10 cellular contexts compared by ENCODE assay signal in the genomic region with DNA sequence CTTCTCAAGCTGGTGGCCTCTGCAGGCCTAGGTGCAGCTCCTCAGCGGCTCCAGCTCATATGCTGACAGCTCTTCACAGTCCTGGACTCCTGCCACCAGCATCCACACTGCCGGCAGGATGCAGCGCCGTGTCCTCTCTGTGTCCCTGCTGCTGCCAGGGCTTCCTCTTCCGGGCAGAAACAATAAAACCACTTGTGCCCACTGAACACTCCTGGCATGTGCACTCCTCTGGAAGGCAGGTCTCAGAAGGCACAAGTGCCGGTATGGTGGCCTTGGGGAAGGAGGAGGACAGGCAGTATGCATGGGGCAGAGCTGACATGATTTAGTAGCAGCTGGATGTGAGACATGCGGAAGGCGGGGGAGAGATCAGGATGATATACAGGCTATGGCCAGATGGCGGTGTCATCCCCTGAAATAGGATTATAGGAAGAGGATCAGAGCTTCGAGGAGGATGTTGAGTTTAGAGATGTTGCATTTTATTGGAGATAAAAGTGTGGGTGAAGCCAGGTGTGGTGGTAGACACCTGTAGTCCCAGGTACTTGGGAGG. TPM values are rescaled to one million over a fixed set of nuclear protein-coding genes. Genes with fewer than 3 reads are reported as not detected.
DNase-seq lines count a peak whose midpoint lies in the region; ATAC-seq lines count a peak whose summit lies in the region.
"Had no signal": no experiment of that assay in that cellular context is flagged by ENCODE, and none has a peak within 500 bp of the region (broad histone marks: within the 10 kb centered on the region; RNA-seq: fewer than 3 reads in every experiment).

No MANE protein-coding gene starts in this region.

- H3K36me3 Mint-ChIP-seq in activated CD4-positive, alpha-beta T cell treated with anti-CD3 and anti-CD28 coated beads for 36 hours (ENCODE audit: low read depth) = no peaks in the 10 kb centered on the region
- H3K36me3 Mint-ChIP-seq in stimulated activated memory B cell treated with anti-CD40 and anti-IgM and Interleukin-4, amounts not matched to agents 10 μg/mL and 1 μg/mL and 100 μg/mL, for 72 hours = peaks cover 6% of the 10 kb centered on the region
- H3K36me3 Mint-ChIP-seq: CD4-positive, alpha-beta memory T cell had no signal

- CTCF ChIA-PET in activated CD4-positive, alpha-beta T cell treated with anti-CD3 and anti-CD28 coated beads for 36 hours (lab: Charles Lee) = interaction anchor here (0.6 to 2.4 kb wide), 8 partner anchors 9 to 272 kb away, joined by 3 to 13 read pairs (median 3); partner anchors contain the start of gene HDDC3

- no peaks in the 10 kb centered on the region for H3K4me1 ChIP-seq in aorta (ENCODE audit: control insufficient read depth in 1 of 2, insufficient read depth in 2 of 2, low read length in 2 of 2)
- H3K4me1 ChIP-seq: prostate gland had no signal

- H3K27me3 ChIP-seq in aorta (ENCODE audit: control insufficient read depth in 1 of 2, insufficient read depth in 2 of 2, low read length in 1 of 2) = no peaks in the 10 kb centered on the region

- no peak overlapping the region for H3K4me3 Mint-ChIP-seq in activated CD4-positive, alpha-beta T cell treated with anti-CD3 and anti-CD28 coated beads for 36 hours
- H3K4me3 Mint-ChIP-seq in stimulated activated memory B cell treated with anti-CD40 and anti-IgM and Interleukin-4, amounts not matched to agents 10 μg/mL and 1 μg/mL and 100 μg/mL, for 72 hours = no peak overlapping the region

- H3K27me3 Mint-ChIP-seq in activated CD4-positive, alpha-beta T cell treated with anti-CD3 and anti-CD28 coated beads for 36 hours = no peaks in the 10 kb centered on the region
- H3K27me3 Mint-ChIP-seq in stimulated activated memory B cell treated with anti-CD40 and anti-IgM and Interleukin-4, amounts not matched to agents 10 μg/mL and 1 μg/mL and 100 μg/mL, for 72 hours = no peaks in the 10 kb centered on the region
- H3K27me3 Mint-ChIP-seq: CD4-positive, alpha-beta memory T cell had no signal

- peak; percentile 9 for ATAC-seq in activated CD4-positive, alpha-beta T cell treated with anti-CD3 and anti-CD28 coated beads for 36 hours
- no peak for ATAC-seq in stimulated activated memory B cell treated with anti-CD40 and anti-IgM and Interleukin-4, amounts not matched to agents 10 μg/mL and 1 μg/mL and 100 μg/mL, for 72 hours
- ATAC-seq in aorta (ENCODE audit: low FRiP score) (no peak), HG03196 (IDR thresholded peaks at IDR 0.05; ENCODE audit: unreplicated experiment) (no peak)

- H3K27ac Mint-ChIP-seq in activated CD4-positive, alpha-beta T cell treated with anti-CD3 and anti-CD28 coated beads for 36 hours = no peak overlapping the region
- H3K27ac Mint-ChIP-seq in stimulated activated memory B cell treated with anti-CD40 and anti-IgM and Interleukin-4, amounts not matched to agents 10 μg/mL and 1 μg/mL and 100 μg/mL, for 72 hours = peak overlapping the region; percentile 89

- no peaks in the 10 kb centered on the region for H3K4me1 Mint-ChIP-seq in activated CD4-positive, alpha-beta T cell treated with anti-CD3 and anti-CD28 coated beads for 36 hours
- peaks cover 40% of the 10 kb centered on the region for H3K4me1 Mint-ChIP-seq in stimulated activated memory B cell treated with anti-CD40 and anti-IgM and Interleukin-4, amounts not matched to agents 10 μg/mL and 1 μg/mL and 100 μg/mL, for 72 hours

- POLR2A ChIA-PET in activated CD4-positive, alpha-beta T cell treated with anti-CD3 and anti-CD28 coated beads for 36 hours (lab: Charles Lee) = interaction anchor here (0.6 kb wide), 1 partner anchor 63 kb away, joined by 3 read pairs; no protein-coding TSS in a partner anchor

- no peaks in the 10 kb centered on the region for H3K9me3 Mint-ChIP-seq in activated CD4-positive, alpha-beta T cell treated with anti-CD3 and anti-CD28 coated beads for 36 hours (ENCODE audit: low read depth)
- no peaks in the 10 kb centered on the region for H3K9me3 Mint-ChIP-seq in stimulated activated memory B cell treated with anti-CD40 and anti-IgM and Interleukin-4, amounts not matched to agents 10 μg/mL and 1 μg/mL and 100 μg/mL, for 72 hours

- H3K36me3 ChIP-seq in aorta (ENCODE audit: control insufficient read depth in 1 of 2, insufficient read depth in 2 of 2, low read length in 1 of 2) = peaks cover 0 to 7% of the 10 kb centered on the region in 2 donors

- intact Hi-C loops in activated CD4-positive, alpha-beta T cell treated with anti-CD3 and anti-CD28 coated beads for 36 hours (cut with DNase I, micrococcal nuclease) = no loop called here
- intact Hi-C loops in aorta (cut with DNase I) = no loop called here

- no peak overlapping the region for H3K4me3 ChIP-seq in aorta (ENCODE audit: low read length in 2 of 2)
- H3K4me3 ChIP-seq: prostate gland had no signal

- WGBS in aorta, 2 donors = 86 to 87% methylated on average over 10 of the region's 10 CpGs

- no peaks in the 10 kb centered on the region for H3K9me3 ChIP-seq in aorta (ENCODE audit: control insufficient read depth, low read length)
- H3K9me3 ChIP-seq: prostate gland had no signal

- DNase-seq in activated CD4-positive, alpha-beta T cell treated with anti-CD3 and anti-CD28 coated beads for 36 hours = no peak
- no peak for DNase-seq in activated CD4-positive, alpha-beta T cell treated with anti-CD3 and anti-CD28 coated beads, Interleukin-2, amount 50 U/mL, for 1 hour
- DNase-seq in NCI-H774 (lab: John Stamatoyannopoulos, UW) (peak; percentile 3), dermis blood vessel endothelial cell (peak; percentile 44), aorta (no peak), EL (no peak)
- DNase-seq: CD4-positive, alpha-beta memory T cell had no signal

- H3K27ac ChIP-seq in aorta (ENCODE audit: low read depth in 1 of 2, low read length in 2 of 2) = no peak overlapping the region
- H3K27ac ChIP-seq: prostate gland had no signal

RNA-seq across cellular contexts. Expression of gene MAN2A2, which starts 7.5 kb away (rescaled TPM):
- total RNA-seq in activated CD4-positive, alpha-beta T cell treated with anti-CD3 and anti-CD28 coated beads for 36 hours = 100 to 1,000 TPM in 1 of 2 experiments, 10 to 100 TPM in 1; 76.6 to 104 TPM
- total RNA-seq in dermis blood vessel endothelial cell (23.1 and 38.7 TPM in 2 replicates), aorta (10 to 100 TPM; 56.7 to 82.4 TPM)
- 10 to 100 TPM; 19.2 to 49.2 TPM for polyA plus RNA-seq in aorta

RNA-seq across cellular contexts. Expression of gene FES, which starts 11.3 kb away (rescaled TPM):
- 10 to 100 TPM; 12.2 to 15.6 TPM for total RNA-seq in activated CD4-positive, alpha-beta T cell treated with anti-CD3 and anti-CD28 coated beads for 36 hours
- 110 and 134 TPM in 2 replicates for total RNA-seq in dermis blood vessel endothelial cell
- 10 to 100 TPM; 39.8 to 68.3 TPM for total RNA-seq in aorta
- 10 to 100 TPM; 11.6 to 26.4 TPM for polyA plus RNA-seq in aorta
- polyA plus RNA-seq: CD4-positive, alpha-beta memory T cell had no signal

RNA-seq across cellular contexts. Expression of gene FURIN, which starts 27.3 kb away (rescaled TPM):
- 100 to 1,000 TPM; 406 to 422 TPM for total RNA-seq in activated CD4-positive, alpha-beta T cell treated with anti-CD3 and anti-CD28 coated beads for 36 hours
- total RNA-seq in dermis blood vessel endothelial cell (67.2 and 136 TPM in 2 replicates), aorta (10 to 100 TPM; 62.3 to 65.8 TPM)
- polyA plus RNA-seq in aorta = 10 to 100 TPM; 20.9 to 26.0 TPM

RNA-seq across cellular contexts. Expression of gene HDDC3, which starts 36.7 kb away (rescaled TPM):
- total RNA-seq in activated CD4-positive, alpha-beta T cell treated with anti-CD3 and anti-CD28 coated beads for 36 hours = 10 to 100 TPM; 34.2 to 41.2 TPM
- total RNA-seq in dermis blood vessel endothelial cell = 16.3 and 16.7 TPM in 2 replicates
- 1 to 10 TPM; 7.3 to 7.7 TPM for total RNA-seq in aorta
- 10 to 100 TPM in 1 of 2 donors, 1 to 10 TPM in 1; 6.5 to 15.3 TPM for polyA plus RNA-seq in aorta

RNA-seq across cellular contexts. Expression of gene UNC45A, which starts 39.4 kb away (rescaled TPM):
- total RNA-seq in activated CD4-positive, alpha-beta T cell treated with anti-CD3 and anti-CD28 coated beads for 36 hours = 10 to 100 TPM; 51.4 to 65.6 TPM
- 128 and 141 TPM in 2 replicates for total RNA-seq in dermis blood vessel endothelial cell
- 10 to 100 TPM; 65.5 to 90.1 TPM for total RNA-seq in aorta
- 10 to 100 TPM; 34.6 to 96.7 TPM for polyA plus RNA-seq in aorta

Comparison
In these comparisons a context has a peak if more than half of its experiments do, and no peak if none do; other contexts are left out.
1. DNase-seq: peak in NCI-H774 (single experiment) and dermis blood vessel endothelial cell (single experiment); none in activated CD4-positive, alpha-beta T cell treated with anti-CD3 and anti-CD28 coated beads for 36 hours (single experiment), activated CD4-positive, alpha-beta T cell treated with anti-CD3 and anti-CD28 coated beads, Interleukin-2, amount 50 U/mL, for 1 hour (single experiment), aorta (0 of 2) and EL (single experiment).